In genomic region chr20:4886771-4887527, GRCh38 we compare ENCODE assay signal across 18 cellular contexts.
A peak's percentile ranks its signal among the peaks of the same experiment; 100 is the strongest.
DNase-seq lines count a peak whose midpoint lies in the region; ATAC-seq and TF ChIP-seq lines count a peak whose summit lies in the region.
"Had no signal": no experiment of that assay in that cellular context is flagged by ENCODE, and none has a peak within 500 bp of the region (broad histone marks: within the 10 kb centered on the region; RNA-seq: fewer than 3 reads in every experiment).

No MANE protein-coding gene starts in this region.

- TF ChIP-seq CTCF in gastroesophageal sphincter (IDR thresholded peaks at IDR 0.05) (no peak), suprapubic skin (IDR thresholded peaks at IDR 0.05) (no peak)

- no peaks in the 10 kb centered on the region for H3K4me1 Mint-ChIP-seq in activated T-cell treated with anti-CD3 and anti-CD28 coated beads, Interleukin-2, amount 50 U/mL, for 24 hours (ENCODE audit: low read depth)

- H3K9me3 Mint-ChIP-seq in activated T-cell treated with anti-CD3 and anti-CD28 coated beads, Interleukin-2, amount 50 U/mL, for 24 hours: no peaks in the 10 kb centered on the region
- H3K9me3 Mint-ChIP-seq: activated CD4-positive, alpha-beta memory T cell treated with anti-CD3 and anti-CD28 coated beads, Interleukin-2, amount 10 ng/mL, durations not matched to agents 7 days and 5 days; activated naive CD8-positive, alpha-beta T cell treated with anti-CD3 and anti-CD28 coated beads, Interleukin-2, amount 50 U/mL, for 24 hours; activated T-helper 1 cell treated with anti-CD3 and anti-CD28 coated beads, Interleukin-12 subunit alpha, Interleukin-12 subunit beta, Interleukin-2, Interleukin-4 antibody, amounts not matched to agents 30 ng/mL and 10 ng/mL and 1 ng/mL, durations not matched to agents 14 hours and 24 hours and 36 hours had no signal

- peaks cover 74% of the 10 kb centered on the region for H3K36me3 Mint-ChIP-seq in activated T-cell treated with anti-CD3 and anti-CD28 coated beads, Interleukin-2, amount 50 U/mL, for 24 hours (ENCODE audit: low read depth)

- H3K4me3 ChIP-seq in gastroesophageal sphincter: no peak overlapping the region
- no peak overlapping the region for H3K4me3 ChIP-seq in suprapubic skin
- no peak overlapping the region for H3K4me3 ChIP-seq in MG63
- H3K4me3 ChIP-seq: HAP-1, Peyer's patch, sigmoid colon had no signal

- H3K4me1 ChIP-seq in gastroesophageal sphincter (no peaks in the 10 kb centered on the region), suprapubic skin (no peaks in the 10 kb centered on the region)
- H3K4me1 ChIP-seq: HAP-1, Peyer's patch, sigmoid colon had no signal

- no peak for DNase-seq in activated T-cell treated with anti-CD3 and anti-CD28 coated beads, Interleukin-2, amount 50 U/mL, for 24 hours
- DNase-seq in activated T-cell treated with anti-CD3 and anti-CD28 coated beads, Interleukin-2, amount 50 U/mL, for 48 hours: no peak
- peak; percentile 38 for DNase-seq in NCI-H510A (lab: John Stamatoyannopoulos, UW)
- DNase-seq in suprapubic skin (ENCODE audit: low spot score in 2 of 2): peak; percentile 30 to 54
- DNase-seq in MG63: no peak
- DNase-seq in activated effector memory CD4-positive, alpha-beta T cell treated with Interleukin-2 at 50 U/mL for 16 hours: no peak
- DNase-seq: activated CD4-positive, alpha-beta memory T cell treated with anti-CD3 and anti-CD28 coated beads, Interleukin-2, amount 10 ng/mL, durations not matched to agents 7 days and 5 days; activated naive CD8-positive, alpha-beta T cell treated with anti-CD3 and anti-CD28 coated beads, Interleukin-2, amount 50 U/mL, for 24 hours; NCI-H1048; NCI-H2081; NCI-H774; Peyer's patch; stimulated activated naive CD4-positive, alpha-beta T cell treated with Interleukin-2 at 50 U/mL for 16 hours had no signal

- TF ChIP-seq POLR2A in gastroesophageal sphincter (IDR thresholded peaks at IDR 0.05): no peak
- no peak for TF ChIP-seq POLR2A in suprapubic skin (IDR thresholded peaks at IDR 0.05)

- peaks cover 0 to 64% of the 10 kb centered on the region in 2 donors for H3K36me3 ChIP-seq in gastroesophageal sphincter
- H3K36me3 ChIP-seq in suprapubic skin: peaks cover 21% of the 10 kb centered on the region
- H3K36me3 ChIP-seq in MG63: no peaks in the 10 kb centered on the region
- H3K36me3 ChIP-seq: HAP-1 had no signal

- peak; percentile 36 for ATAC-seq in gastroesophageal sphincter
- no peak for ATAC-seq in GM21381 (IDR thresholded peaks at IDR 0.05; ENCODE audit: unreplicated experiment)
- ATAC-seq: activated naive CD8-positive, alpha-beta T cell treated with anti-CD3 and anti-CD28 coated beads, Interleukin-2, amount 50 U/mL, for 24 hours had no signal

- 70 to 91% methylated on average over 5 to 7 of the region's 8 CpGs for WGBS in gastroesophageal sphincter (ENCODE audit: low coverage in 1 of 2), 2 donors
- WGBS in suprapubic skin: 85% methylated on average over 8 of the region's 8 CpGs

- H3K27me3 ChIP-seq in gastroesophageal sphincter (no peaks in the 10 kb centered on the region), suprapubic skin (no peaks in the 10 kb centered on the region), MG63 (no peaks in the 10 kb centered on the region)
- H3K27me3 ChIP-seq: Peyer's patch, sigmoid colon had no signal

- no peaks in the 10 kb centered on the region for H3K27me3 Mint-ChIP-seq in activated T-cell treated with anti-CD3 and anti-CD28 coated beads, Interleukin-2, amount 50 U/mL, for 24 hours
- H3K27me3 Mint-ChIP-seq: activated CD4-positive, alpha-beta memory T cell treated with anti-CD3 and anti-CD28 coated beads, Interleukin-2, amount 10 ng/mL, durations not matched to agents 7 days and 5 days; activated naive CD8-positive, alpha-beta T cell treated with anti-CD3 and anti-CD28 coated beads, Interleukin-2, amount 50 U/mL, for 24 hours had no signal

- peak overlapping the region; percentile 26 for H3K27ac Mint-ChIP-seq in activated T-cell treated with anti-CD3 and anti-CD28 coated beads, Interleukin-2, amount 50 U/mL, for 24 hours
- H3K27ac Mint-ChIP-seq: activated CD4-positive, alpha-beta memory T cell treated with anti-CD3 and anti-CD28 coated beads, Interleukin-2, amount 10 ng/mL, durations not matched to agents 7 days and 5 days; activated naive CD8-positive, alpha-beta T cell treated with anti-CD3 and anti-CD28 coated beads, Interleukin-2, amount 50 U/mL, for 24 hours; activated T-helper 1 cell treated with anti-CD3 and anti-CD28 coated beads, Interleukin-12 subunit alpha, Interleukin-12 subunit beta, Interleukin-2, Interleukin-4 antibody, amounts not matched to agents 30 ng/mL and 10 ng/mL and 1 ng/mL, durations not matched to agents 14 hours and 24 hours and 36 hours had no signal

- H3K9me3 ChIP-seq in gastroesophageal sphincter: no peaks in the 10 kb centered on the region
- no peaks in the 10 kb centered on the region for H3K9me3 ChIP-seq in suprapubic skin
- H3K9me3 ChIP-seq in MG63: no peaks in the 10 kb centered on the region
- H3K9me3 ChIP-seq: HAP-1, Peyer's patch, sigmoid colon had no signal

- no peak overlapping the region for H3K27ac ChIP-seq in gastroesophageal sphincter
- H3K27ac ChIP-seq in suprapubic skin: no peak overlapping the region
- H3K27ac ChIP-seq: Peyer's patch, sigmoid colon had no signal

- H3K4me3 Mint-ChIP-seq in activated T-cell treated with anti-CD3 and anti-CD28 coated beads, Interleukin-2, amount 50 U/mL, for 24 hours: no peak overlapping the region
- H3K4me3 Mint-ChIP-seq: activated CD4-positive, alpha-beta memory T cell treated with anti-CD3 and anti-CD28 coated beads, Interleukin-2, amount 10 ng/mL, durations not matched to agents 7 days and 5 days; activated naive CD8-positive, alpha-beta T cell treated with anti-CD3 and anti-CD28 coated beads, Interleukin-2, amount 50 U/mL, for 24 hours; activated T-helper 1 cell treated with anti-CD3 and anti-CD28 coated beads, Interleukin-12 subunit alpha, Interleukin-12 subunit beta, Interleukin-2, Interleukin-4 antibody, amounts not matched to agents 30 ng/mL and 10 ng/mL and 1 ng/mL, durations not matched to agents 14 hours and 24 hours and 36 hours had no signal

- TF ChIP-seq EP300 in gastroesophageal sphincter (IDR thresholded peaks at IDR 0.05): no peak
- TF ChIP-seq EP300 in suprapubic skin (IDR thresholded peaks at IDR 0.05): no peak

Comparison
In these comparisons a context has a peak if more than half of its experiments do, and no peak if none do; other contexts are left out.
1. DNase-seq: peak in NCI-H510A (single experiment) and suprapubic skin (2 of 2); none in activated T-cell treated with anti-CD3 and anti-CD28 coated beads, Interleukin-2, amount 50 U/mL, for 24 hours (single experiment), activated T-cell treated with anti-CD3 and anti-CD28 coated beads, Interleukin-2, amount 50 U/mL, for 48 hours (0 of 2), MG63 (single experiment) and activated effector memory CD4-positive, alpha-beta T cell treated with Interleukin-2 at 50 U/mL for 16 hours (single experiment).